Comparison of ENCODE assay signal across 26 cellular contexts in genomic region chr7:80882213-80882801, GRCh38. TPM values are rescaled to one million over a fixed set of nuclear protein-coding genes. Genes with fewer than 3 reads are reported as not detected.
DNase-seq lines count a peak whose midpoint lies in the region; ATAC-seq and TF ChIP-seq lines count a peak whose summit lies in the region.
"Had no signal": no experiment of that assay in that cellular context is flagged by ENCODE, and none has a peak within 500 bp of the region (broad histone marks: within the 10 kb centered on the region; RNA-seq: fewer than 3 reads in every experiment).

No MANE protein-coding gene starts in this region.

- POLR2A ChIA-PET in SK-N-SH (lab: Yijun Ruan, JAX), result no interaction called here

- no peaks in the 10 kb centered on the region for H3K27me3 ChIP-seq in GM23248 (replicated peaks; ENCODE audit: insufficient read depth)
- H3K27me3 ChIP-seq in SK-N-SH (ENCODE audit: insufficient read depth), result no peaks in the 10 kb centered on the region
- no peaks in the 10 kb centered on the region for H3K27me3 ChIP-seq in fibroblast of lung (ENCODE audit: control insufficient read depth, insufficient read depth, low read length)
- no peaks in the 10 kb centered on the region for H3K27me3 ChIP-seq in subcutaneous abdominal adipose tissue (ENCODE audit: control insufficient read depth in 5 of 5, insufficient read depth in 4 of 5, low read length in 5 of 5)
- no peaks in the 10 kb centered on the region for H3K27me3 ChIP-seq in SJCRH30
- no peaks in the 10 kb centered on the region for H3K27me3 ChIP-seq in right cardiac atrium (ENCODE audit: control insufficient read depth, insufficient read depth)
- H3K27me3 ChIP-seq: dorsolateral prefrontal cortex, gastroesophageal sphincter, neural progenitor cell, thyroid gland had no signal

- no peaks in the 10 kb centered on the region for H3K9me2 ChIP-seq in GM23248 (ENCODE audit: insufficient read depth)
- no peaks in the 10 kb centered on the region for H3K9me2 ChIP-seq in SK-N-SH

- in situ Hi-C loops in GM23248 (cut with MboI), result no loop called here

- no peaks in the 10 kb centered on the region for H3K9me3 ChIP-seq in GM23248 (ENCODE audit: low read depth)
- H3K9me3 ChIP-seq in SK-N-SH, result no peaks in the 10 kb centered on the region
- H3K9me3 ChIP-seq in fibroblast of lung (ENCODE audit: control insufficient read depth, insufficient read depth, low read depth, low read length), result no peaks in the 10 kb centered on the region
- H3K9me3 ChIP-seq in subcutaneous abdominal adipose tissue (ENCODE audit: control insufficient read depth in 5 of 5, low read length in 5 of 5), result no peaks in the 10 kb centered on the region
- H3K9me3 ChIP-seq in mucosa of descending colon, result no peaks in the 10 kb centered on the region
- no peaks in the 10 kb centered on the region for H3K9me3 ChIP-seq in SJCRH30 (replicated peaks)
- no peaks in the 10 kb centered on the region for H3K9me3 ChIP-seq in right cardiac atrium (ENCODE audit: control insufficient read depth, low read length)
- H3K9me3 ChIP-seq: gastroesophageal sphincter, thyroid gland had no signal

- CTCF ChIA-PET in SK-N-SH (lab: Yijun Ruan, JAX), result interaction anchor here (1.1 to 2.0 kb wide), 3 partner anchors 14 to 588 kb away, joined by 4 to 7 read pairs (median 5); partner anchors contain the start of gene SEMA3C

- H3K9ac ChIP-seq in GM23248 (no peak overlapping the region), SK-N-SH (no peak overlapping the region), fibroblast of lung (ENCODE audit: insufficient read depth, low read length) (no peak overlapping the region), subcutaneous abdominal adipose tissue (ENCODE audit: low read length in 5 of 5) (peak overlapping the region in 1 of 5 donors; percentile 53)
- H3K9ac ChIP-seq: neural progenitor cell, parathyroid adenoma had no signal

- ATAC-seq in left colon (no peak), mucosa of descending colon (no peak), right cardiac atrium (no peak)
- ATAC-seq: activated CD8-positive, alpha-beta memory T cell treated with anti-CD3 and anti-CD28 coated beads, Interleukin-2, amount 10 ng/mL, durations not matched to agents 7 days and 5 days; activated T-cell treated with anti-CD3 and anti-CD28 coated beads, Interleukin-2, amount 50 U/mL, for 4 hours; gastroesophageal sphincter had no signal

- TF ChIP-seq RAD21 in SK-N-SH (IDR thresholded peaks at IDR 0.05; ENCODE audit: low read length), result no peak

- WGBS in GM23248 (ENCODE audit: low coverage in 1 of 2, low lambda C conversion rate in 2 of 2, missing lambda C conversion rate in 2 of 2), 2 experiments, result 74 to 82% methylated on average over 4 of the region's 4 CpGs
- 81% methylated on average over 4 of the region's 4 CpGs for WGBS in SK-N-SH (ENCODE audit: low lambda C conversion rate)
- 85% methylated on average over 4 of the region's 4 CpGs for WGBS in right cardiac atrium

- H3K27ac ChIP-seq in GM23248 (peak overlapping the region; percentile 80), SK-N-SH (ENCODE audit: low read depth in 2 of 2, low read length in 1 of 2) (peak overlapping the region; percentile 84; a peak in 3 of 4 replicates), fibroblast of lung (ENCODE audit: insufficient read depth, low read length) (peak overlapping the region; percentile 55), subcutaneous abdominal adipose tissue (ENCODE audit: low read depth, low read length) (peak overlapping the region; percentile 82), SJCRH30 (no peak overlapping the region), right cardiac atrium (ENCODE audit: low read length) (no peak overlapping the region)
- H3K27ac ChIP-seq: neural progenitor cell, parathyroid adenoma, thyroid gland had no signal

- H3K79me2 ChIP-seq in GM23248 (ENCODE audit: insufficient read depth) (peaks cover 76% of the 10 kb centered on the region), SK-N-SH (ENCODE audit: insufficient read depth) (peaks cover 19% of the 10 kb centered on the region; the same call in 1 of the 2 replicates), fibroblast of lung (ENCODE audit: control insufficient read depth, insufficient read depth, low read length) (peaks cover 39% of the 10 kb centered on the region)
- H3K79me2 ChIP-seq: parathyroid adenoma had no signal

- H2AFZ ChIP-seq in GM23248 (no peak overlapping the region), SK-N-SH (ENCODE audit: low read depth) (no peak overlapping the region), fibroblast of lung (ENCODE audit: low read length) (no peak overlapping the region)
- H2AFZ ChIP-seq: neural progenitor cell, parathyroid adenoma had no signal

- H4K20me1 ChIP-seq in GM23248 (ENCODE audit: insufficient read depth) (no peaks in the 10 kb centered on the region), SK-N-SH (ENCODE audit: insufficient read depth) (no peaks in the 10 kb centered on the region), fibroblast of lung (ENCODE audit: control insufficient read depth, extremely low read depth, insufficient read depth, low read length) (no peaks in the 10 kb centered on the region)

- peaks cover 51% of the 10 kb centered on the region for H3K36me3 ChIP-seq in GM23248 (ENCODE audit: low read depth)
- H3K36me3 ChIP-seq in SK-N-SH (replicated peaks in 1 of 2; ENCODE audit: control insufficient read depth in 1 of 2, insufficient read depth in 2 of 2, low read length in 1 of 2), result peaks cover 0 to 6% of the 10 kb centered on the region in 2 experiments
- peaks cover 1% of the 10 kb centered on the region for H3K36me3 ChIP-seq in fibroblast of lung (ENCODE audit: control insufficient read depth, insufficient read depth, low read length)
- H3K36me3 ChIP-seq in subcutaneous abdominal adipose tissue (ENCODE audit: control insufficient read depth in 5 of 5, insufficient read depth in 5 of 5, low read length in 5 of 5), result peaks cover 0 to 8% (median 0%) of the 10 kb centered on the region in 5 donors
- no peaks in the 10 kb centered on the region for H3K36me3 ChIP-seq in mucosa of descending colon (ENCODE audit: low read depth)
- no peaks in the 10 kb centered on the region for H3K36me3 ChIP-seq in SJCRH30
- H3K36me3 ChIP-seq: gastroesophageal sphincter, neural progenitor cell, thyroid gland had no signal

- DNase-seq in GM23248 (peak; percentile 31), SK-N-SH (no peak), fibroblast of lung (ENCODE audit: low read depth in 2 of 2) (peak in 1 of 2 donors; percentile 71), left colon (no peak), mucosa of descending colon (no peak), SJCRH30 (no peak), right cardiac atrium (no peak)
- DNase-seq: activated B cell treated with CpG ODN at 0.5 μM for 24 hours; activated CD4-positive, alpha-beta T cell treated with anti-CD3 and anti-CD28 coated beads, Interleukin-2, amount 50 U/mL, for 4 hours; activated CD8-positive, alpha-beta memory T cell treated with anti-CD3 and anti-CD28 coated beads, Interleukin-2, amount 10 ng/mL, durations not matched to agents 7 days and 5 days; activated gamma-delta T cell treated with Interleukin-2 at 50 U/mL for 16 hours; activated T-cell treated with anti-CD3 and anti-CD28 coated beads, Interleukin-2, amount 50 U/mL, for 4 hours; dorsolateral prefrontal cortex; H7; Kasumi-1; NCI-H2081; NCI-H2227 treated with DMSO at 0.1 percent for 48 hours; NCI-H526 treated with DMSO at 0.1 percent for 48 hours; retina; stimulated activated CD4-positive, alpha-beta T cell treated with anti-CD3 and anti-CD28 coated beads, Interleukin-1b, Interleukin-23, amount 100 ng/mL, for 48 hours; thyroid gland had no signal

- TF ChIP-seq CTCF in SK-N-SH (IDR thresholded peaks at IDR 0.05) (no peak), fibroblast of lung (conservative IDR thresholded peaks at IDR 0.05 in 1 of 2, IDR thresholded peaks at IDR 0.05 in 1 of 2; ENCODE audit: low read depth in 1 of 2, low read length in 2 of 2) (no peak), mucosa of descending colon (IDR thresholded peaks at IDR 0.05) (no peak)

- H3K4me1 ChIP-seq in GM23248 (ENCODE audit: insufficient read depth) (peaks cover 88% of the 10 kb centered on the region), SK-N-SH (ENCODE audit: control insufficient read depth in 1 of 2, insufficient read depth in 2 of 2, low read depth in 1 of 2, low read length in 1 of 2) (peaks cover 18 to 31% of the 10 kb centered on the region in 2 experiments), fibroblast of lung (ENCODE audit: control insufficient read depth, extremely low read depth, insufficient read depth, low read length) (peaks cover 25% of the 10 kb centered on the region), subcutaneous abdominal adipose tissue (ENCODE audit: control insufficient read depth in 5 of 5, insufficient read depth in 5 of 5, low read length in 5 of 5) (peaks cover 0 to 23% (median 6%) of the 10 kb centered on the region in 5 donors), mucosa of descending colon (ENCODE audit: low read depth) (no peaks in the 10 kb centered on the region), SJCRH30 (peaks cover 31% of the 10 kb centered on the region), right cardiac atrium (ENCODE audit: control insufficient read depth, insufficient read depth, low read length) (peaks cover 3% of the 10 kb centered on the region)
- H3K4me1 ChIP-seq: neural progenitor cell, parathyroid adenoma, thyroid gland had no signal

- no peak for TF ChIP-seq EP300 in SK-N-SH (IDR thresholded peaks at IDR 0.05; ENCODE audit: borderline replicate concordance in 1 of 2, low read depth in 1 of 2, low read length in 1 of 2)

- intact Hi-C loops in left colon (cut with DNase I, micrococcal nuclease), result no loop called here
- intact Hi-C loops in mucosa of descending colon (cut with DNase I, micrococcal nuclease), result no loop called here
- intact Hi-C loops in right cardiac atrium (cut with DNase I), result no loop called here

- H3K4me3 ChIP-seq in GM23248 (no peak overlapping the region), SK-N-SH (ENCODE audit: low read depth in 2 of 2, low read length in 1 of 2) (no peak overlapping the region), fibroblast of lung (replicated peaks in 1 of 4; ENCODE audit: control extremely low read depth in 1 of 4, insufficient read depth in 1 of 4, low read depth in 3 of 4, low read length in 4 of 4) (no peak overlapping the region), subcutaneous abdominal adipose tissue (ENCODE audit: low read depth in 1 of 5, low read length in 5 of 5) (no peak overlapping the region), mucosa of descending colon (no peak overlapping the region), SJCRH30 (no peak overlapping the region), right cardiac atrium (ENCODE audit: low read length) (no peak overlapping the region)
- H3K4me3 ChIP-seq: dorsolateral prefrontal cortex, gastroesophageal sphincter, neural progenitor cell, thyroid gland had no signal

- peaks cover 84% of the 10 kb centered on the region for H3F3A ChIP-seq in GM23248 (ENCODE audit: insufficient read depth)
- H3F3A ChIP-seq in SK-N-SH (replicated peaks; ENCODE audit: insufficient read depth), result peaks cover 43% of the 10 kb centered on the region

- H3K4me2 ChIP-seq in GM23248 (ENCODE audit: unreplicated experiment), result peak overlapping the region; percentile 51
- H3K4me2 ChIP-seq in SK-N-SH, result no peak overlapping the region
- H3K4me2 ChIP-seq in fibroblast of lung (ENCODE audit: extremely low read depth, insufficient read depth, low read length), result no peak overlapping the region
- H3K4me2 ChIP-seq: neural progenitor cell had no signal

RNA-seq across cellular contexts. Expression of gene SEMA3C, which starts 36.5 kb away (rescaled TPM):
- total RNA-seq in GM23248 (2014; rRNA removed; shearing (Covaris generic)), result 612 and 756 TPM in 2 replicates
- polyA plus RNA-seq in GM23248 (2016; fragmentation: Nextera tagmentation; extraction: Ambion mirVana) (308 and 316 TPM in 2 replicates), SK-N-SH (2012; rRNA removed) (51.1 and 64.1 TPM in 2 replicates), fibroblast of lung (147 and 322 TPM in 2 replicates), right cardiac atrium (10.1 TPM)
- polyA plus RNA-seq in SK-N-SH (2012; cell fraction: cytosol; rRNA removed), result 61.6 and 67.3 TPM in 2 replicates
- polyA plus RNA-seq in SK-N-SH (2012; cell fraction: nucleus; rRNA removed), result 66.6 and 76.1 TPM in 2 replicates
- total RNA-seq in fibroblast of lung (203 and 310 TPM in 2 replicates), left colon (10 to 100 TPM; 64.6 to 66.7 TPM), mucosa of descending colon (100 to 1,000 TPM in 1 of 3 donors, 10 to 100 TPM in 2; 72.4 to 150 (median 83.7) TPM), right cardiac atrium (10 to 100 TPM; 32.9 to 42.3 (median 41.0) TPM)
- polyA plus RNA-seq in fibroblast of lung (2012), result 71.2 and 161 TPM in 2 replicates
- polyA minus RNA-seq in fibroblast of lung (ENCODE audit: low replicate concordance), result 94.0 and 126 TPM in 2 replicates
- 37.0 and 39.3 TPM in 2 replicates for total RNA-seq in SJCRH30 (2014; rRNA removed; shearing (Covaris generic))
- total RNA-seq: activated B cell treated with CpG ODN at 0.5 μM for 24 hours; activated CD8-positive, alpha-beta memory T cell treated with anti-CD3 and anti-CD28 coated beads, Interleukin-2, amount 10 ng/mL, durations not matched to agents 7 days and 5 days; T-helper 1 cell treated with Interleukin-12 subunit alpha and Interleukin-12 subunit beta and Interleukin-4 antibody, amounts not matched to agents 30 ng/mL and 1 ng/mL, for 36 hours had no signal

Comparison
In these comparisons a context has a peak if more than half of its experiments do, and no peak if none do; other contexts are left out.
1. H3K27ac ChIP-seq: peak in GM23248 (single experiment), SK-N-SH (2 of 2), fibroblast of lung (single experiment) and subcutaneous abdominal adipose tissue (single experiment); none in SJCRH30 (single experiment) and right cardiac atrium (single experiment).